24 cellular contexts compared by ENCODE assay signal in genomic region chr6:2745246-2745645, GRCh38.
"Had no signal": no experiment of that assay in that cellular context is flagged by ENCODE, and none has a peak within 500 bp of the region (broad histone marks: within the 10 kb centered on the region; RNA-seq: fewer than 3 reads in every experiment).

No MANE protein-coding gene starts in this region.

- H3K9me3 Mint-ChIP-seq: activated CD4-positive, alpha-beta memory T cell treated with anti-CD3 and anti-CD28 coated beads, Interleukin-2, amount 10 ng/mL, durations not matched to agents 7 days and 5 days; activated naive CD4-positive, alpha-beta T cell treated with anti-CD3 and anti-CD28 coated beads, Interleukin-2, amount 10 ng/mL, durations not matched to agents 7 days and 5 days; activated naive CD8-positive, alpha-beta T cell treated with anti-CD3 and anti-CD28 coated beads for 36 hours; activated T-cell treated with anti-CD3 and anti-CD28 coated beads, Interleukin-2, amount 50 U/mL, for 72 hours; activated T-helper 2 cell treated with anti-CD3 and anti-CD28 coated beads, Interferon-gamma antibody, Interleukin-2, Interleukin-4, amounts not matched to agents 10 μg/mL and 5 μg/mL and 100 μg/mL, durations not matched to agents 14 hours and 24 hours and 36 hours had no signal

- H3K9me3 ChIP-seq: MG63, SK-N-SH had no signal

- H3K9ac ChIP-seq: SK-N-SH had no signal

- H3K27me3 ChIP-seq: MG63 had no signal

- H2AFZ ChIP-seq: PC-9 had no signal

- H3K36me3 Mint-ChIP-seq: activated naive CD4-positive, alpha-beta T cell treated with anti-CD3 and anti-CD28 coated beads, Interleukin-2, amount 10 ng/mL, durations not matched to agents 7 days and 5 days; activated naive CD8-positive, alpha-beta T cell treated with anti-CD3 and anti-CD28 coated beads for 36 hours had no signal

- DNase-seq: activated CD4-positive, alpha-beta memory T cell treated with anti-CD3 and anti-CD28 coated beads, Interleukin-2, amount 10 ng/mL, durations not matched to agents 7 days and 5 days; activated CD4-positive, alpha-beta T cell treated with anti-CD3 and anti-CD28 coated beads for 36 hours; activated CD4-positive, alpha-beta T cell treated with anti-CD3 and anti-CD28 coated beads, Interleukin-2, amount 50 U/mL, for 1 hour; activated gamma-delta T cell treated with Interleukin-2 at 50 U/mL for 16 hours; activated naive CD4-positive, alpha-beta T cell treated with anti-CD3 and anti-CD28 coated beads, Interleukin-2, amount 10 ng/mL, durations not matched to agents 7 days and 5 days; activated naive CD8-positive, alpha-beta T cell treated with anti-CD3 and anti-CD28 coated beads for 36 hours; activated T-cell treated with anti-CD3 and anti-CD28 coated beads for 4 hours; activated T-cell treated with anti-CD3 and anti-CD28 coated beads, Interleukin-2, amount 50 U/mL, for 72 hours; cerebellar nuclear complex; MG63; MV-4-11; NCI-H1105; NCI-H1436 treated with DMSO at 0.1 percent for 48 hours; NCI-H187; NCI-H2081 treated with DMSO at 0.1 percent for 48 hours; NCI-H226; NCI-H510A; NCI-H526 treated with DMSO at 0.1 percent for 48 hours; NCI-H82; PC-9; SK-N-SH; T-helper 1 cell; WERI-Rb-1 had no signal

- H3K4me1 Mint-ChIP-seq: activated naive CD4-positive, alpha-beta T cell treated with anti-CD3 and anti-CD28 coated beads, Interleukin-2, amount 10 ng/mL, durations not matched to agents 7 days and 5 days had no signal

- H3K36me3 ChIP-seq: MG63, WERI-Rb-1 had no signal

- H3K27me3 Mint-ChIP-seq: activated CD4-positive, alpha-beta T cell treated with anti-CD3 and anti-CD28 coated beads for 36 hours had no signal

- H3K4me3 Mint-ChIP-seq: activated CD4-positive, alpha-beta memory T cell treated with anti-CD3 and anti-CD28 coated beads, Interleukin-2, amount 10 ng/mL, durations not matched to agents 7 days and 5 days; activated CD4-positive, alpha-beta T cell treated with anti-CD3 and anti-CD28 coated beads for 36 hours; activated naive CD4-positive, alpha-beta T cell treated with anti-CD3 and anti-CD28 coated beads, Interleukin-2, amount 10 ng/mL, durations not matched to agents 7 days and 5 days; activated naive CD8-positive, alpha-beta T cell treated with anti-CD3 and anti-CD28 coated beads for 36 hours; activated T-cell treated with anti-CD3 and anti-CD28 coated beads, Interleukin-2, amount 50 U/mL, for 72 hours had no signal

- H3K4me2 ChIP-seq: PC-9, SK-N-SH had no signal

- H3K4me3 ChIP-seq: MG63, PC-9 had no signal

- H3K27ac ChIP-seq: PC-9, WERI-Rb-1 had no signal

- H3K27ac Mint-ChIP-seq: activated CD4-positive, alpha-beta memory T cell treated with anti-CD3 and anti-CD28 coated beads, Interleukin-2, amount 10 ng/mL, durations not matched to agents 7 days and 5 days; activated CD4-positive, alpha-beta T cell treated with anti-CD3 and anti-CD28 coated beads for 36 hours; activated naive CD4-positive, alpha-beta T cell treated with anti-CD3 and anti-CD28 coated beads, Interleukin-2, amount 10 ng/mL, durations not matched to agents 7 days and 5 days; activated naive CD8-positive, alpha-beta T cell treated with anti-CD3 and anti-CD28 coated beads for 36 hours; activated T-cell treated with anti-CD3 and anti-CD28 coated beads, Interleukin-2, amount 50 U/mL, for 72 hours; activated T-helper 2 cell treated with anti-CD3 and anti-CD28 coated beads, Interferon-gamma antibody, Interleukin-2, Interleukin-4, amounts not matched to agents 10 μg/mL and 5 μg/mL and 100 μg/mL, durations not matched to agents 14 hours and 24 hours and 36 hours had no signal

- ATAC-seq: activated CD4-positive, alpha-beta T cell treated with anti-CD3 and anti-CD28 coated beads for 36 hours; activated T-cell treated with anti-CD3 and anti-CD28 coated beads, Interleukin-2, amount 50 U/mL, for 72 hours had no signal
